26 cellular contexts compared by ENCODE assay signal in genomic region chr6:37010402-37010892, GRCh38. TPM values are rescaled to one million over a fixed set of nuclear protein-coding genes. Genes with fewer than 3 reads are reported as not detected.
"Had no signal": no experiment of that assay in that cellular context is flagged by ENCODE, and none has a peak within 500 bp of the region (broad histone marks: within the 10 kb centered on the region; RNA-seq: fewer than 3 reads in every experiment).

No MANE protein-coding gene starts in this region.

- H3K36me3 ChIP-seq: brain microvascular endothelial cell, sigmoid colon, transverse colon had no signal

- H3K27ac ChIP-seq: brain microvascular endothelial cell, coronary artery, left lung, lower lobe of right lung, parathyroid adenoma, psoas muscle, sigmoid colon, transverse colon had no signal

- H3K4me1 ChIP-seq: lower lobe of right lung, parathyroid adenoma, psoas muscle, sigmoid colon, transverse colon had no signal

- H3K9me3 ChIP-seq: heart right ventricle, left lung, lower lobe of right lung, mucosa of descending colon, psoas muscle, sigmoid colon, transverse colon had no signal

- H3K27me3 ChIP-seq: brain microvascular endothelial cell, heart right ventricle, left lung, sigmoid colon, transverse colon had no signal

- H3K36me3 Mint-ChIP-seq: naive thymus-derived CD4-positive, alpha-beta T cell had no signal

- ATAC-seq: esophagus mucosa; heart right ventricle; left lung; lower lobe of right lung; mucosa of descending colon; naive thymus-derived CD4-positive, alpha-beta T cell had no signal

- DNase-seq: activated CD4-positive, alpha-beta T cell treated with anti-CD3 and anti-CD28 coated beads for 4 hours; activated CD4-positive, alpha-beta T cell treated with anti-CD3 and anti-CD28 coated beads, Interleukin-2, amount 50 U/mL, for 4 hours; activated effector memory CD4-positive, alpha-beta T cell treated with Interleukin-2 at 50 U/mL for 16 hours; activated naive CD4-positive, alpha-beta T cell treated with anti-CD3 and anti-CD28 coated beads, Interleukin-2, amount 50 U/mL, for 16 hours; amniotic stem cell; brain microvascular endothelial cell; foreskin fibroblast; heart right ventricle; lower lobe of right lung; mesendoderm; naive thymus-derived CD4-positive, alpha-beta T cell; nucleus accumbens; psoas muscle; sigmoid colon; stimulated activated CD4-positive, alpha-beta T cell treated with anti-CD3 and anti-CD28 coated beads, Interleukin-1b, Interleukin-23, amount 100 ng/mL, for 48 hours; stimulated activated CD4-positive, alpha-beta T cell treated with anti-CD3 and anti-CD28 coated beads, Interleukin-4, amount 100 ng/mL, for 4 hours; stimulated activated CD8-positive, alpha-beta memory T cell treated with anti-CD3 and anti-CD28 coated beads, Interleukin-4, amount 100 ng/mL, for 48 hours; stimulated activated naive CD4-positive, alpha-beta T cell treated with Interleukin-2 at 50 U/mL for 16 hours; transverse colon had no signal

- H3K4me3 Mint-ChIP-seq: naive thymus-derived CD4-positive, alpha-beta T cell had no signal

- H3K4me3 ChIP-seq: coronary artery, heart right ventricle, left lung, lower lobe of right lung, mucosa of descending colon, psoas muscle, sigmoid colon, smooth muscle cell, transverse colon had no signal

- H3K9me3 Mint-ChIP-seq: naive thymus-derived CD4-positive, alpha-beta T cell had no signal

RNA-seq across cellular contexts. Expression of gene FGD2, which starts 5.0 kb away (rescaled TPM):
- total RNA-seq: astrocyte, smooth muscle cell had no signal

RNA-seq across cellular contexts. Expression of gene PI16, which starts 55.9 kb away (rescaled TPM):
- total RNA-seq: astrocyte had no signal
